Comparison of ENCODE assay signal across 31 cellular contexts in genomic region chr3:155161630-155162292, GRCh38.
"Had no signal": no experiment of that assay in that cellular context is flagged by ENCODE, and none has a peak within 500 bp of the region (broad histone marks: within the 10 kb centered on the region; RNA-seq: fewer than 3 reads in every experiment).

No MANE protein-coding gene starts in this region.

- DNase-seq: activated B cell treated with CpG ODN at 0.5 μM for 24 hours; activated CD4-positive, alpha-beta memory T cell treated with anti-CD3 and anti-CD28 coated beads for 36 hours; activated CD4-positive, alpha-beta T cell treated with anti-CD3 and anti-CD28 coated beads for 36 hours; activated CD4-positive, alpha-beta T cell treated with anti-CD3 and anti-CD28 coated beads, Interleukin-2, amount 10 ng/mL, durations not matched to agents 24 days and 14 days; activated CD8-positive, alpha-beta memory T cell treated with anti-CD3 and anti-CD28 coated beads, Interleukin-2, amount 10 ng/mL, durations not matched to agents 7 days and 5 days; activated CD8-positive, alpha-beta memory T cell treated with anti-CD3 and anti-CD28 coated beads, Interleukin-2, amount 50 U/mL, for 4 hours; activated CD8-positive, alpha-beta T cell treated with anti-CD3 and anti-CD28 coated beads, Interleukin-2, amount 10 ng/mL, durations not matched to agents 7 days and 5 days; activated effector memory CD4-positive, alpha-beta T cell treated with anti-CD3 and anti-CD28 coated beads, Interleukin-2, amount 50 U/mL, for 16 hours; activated naive CD4-positive, alpha-beta T cell treated with anti-CD3 and anti-CD28 coated beads, Interleukin-2, amount 10 ng/mL, durations not matched to agents 7 days and 5 days; activated naive CD8-positive, alpha-beta T cell treated with anti-CD3 and anti-CD28 coated beads, Interleukin-2, amount 10 ng/mL, durations not matched to agents 7 days and 5 days; activated T-cell treated with anti-CD3 and anti-CD28 coated beads, Interleukin-2, amount 50 U/mL, for 1 hour; activated T-cell treated with anti-CD3 and anti-CD28 coated beads, Interleukin-2, amount 50 U/mL, for 48 hours; central memory CD4-positive, alpha-beta T cell; cerebellar nuclear complex; colonic mucosa; effector CD8-positive, alpha-beta T cell; erythroblast; foreskin keratinocyte; gastrocnemius medialis; T-helper 1 cell; T-helper 17 cell; T1000; WERI-Rb-1 had no signal

- H3K27ac ChIP-seq: ascending aorta, breast epithelium, cardiac muscle cell, colonic mucosa, esophagus muscularis mucosa, foreskin keratinocyte, gastrocnemius medialis, WERI-Rb-1 had no signal

- FAIRE-seq: endometrium, endothelial cell of umbilical vein had no signal

- H3K9me3 ChIP-seq: ascending aorta, breast epithelium, colonic mucosa, esophagus muscularis mucosa, gastrocnemius medialis had no signal

- H3K27me3 ChIP-seq: ascending aorta, breast epithelium, cardiac muscle cell, colonic mucosa, foreskin keratinocyte, gastrocnemius medialis had no signal

- H3K36me3 ChIP-seq: ascending aorta, breast epithelium, cardiac muscle cell, colonic mucosa, esophagus muscularis mucosa, gastrocnemius medialis, WERI-Rb-1 had no signal

- ATAC-seq: activated CD4-positive, alpha-beta T cell treated with anti-CD3 and anti-CD28 coated beads for 36 hours; activated CD4-positive, CD25-positive, alpha-beta regulatory T cell treated with anti-CD3 and anti-CD28 coated beads, Interleukin-2, amount 50 U/mL, for 24 hours; activated CD8-positive, alpha-beta memory T cell treated with anti-CD3 and anti-CD28 coated beads, Interleukin-2, amount 10 ng/mL, durations not matched to agents 7 days and 5 days; activated CD8-positive, alpha-beta T cell treated with anti-CD3 and anti-CD28 coated beads, Interleukin-2, amount 10 ng/mL, durations not matched to agents 7 days and 5 days; activated naive CD4-positive, alpha-beta T cell treated with anti-CD3 and anti-CD28 coated beads, Interleukin-2, amount 50 U/mL, for 72 hours; foreskin keratinocyte; gastrocnemius medialis; T-helper 17 cell had no signal

- H3K4me1 ChIP-seq: ascending aorta, breast epithelium, colonic mucosa, esophagus muscularis mucosa, foreskin keratinocyte had no signal

- H3K4me3 ChIP-seq: ascending aorta, breast epithelium, cardiac muscle cell, colonic mucosa, esophagus muscularis mucosa, gastrocnemius medialis had no signal
